8 cellular contexts compared by ENCODE assay signal in genomic region chr12:124940143-124940392, GRCh38. TPM values are rescaled to one million over a fixed set of nuclear protein-coding genes. Genes with fewer than 3 reads are reported as not detected.
DNase-seq lines count a peak whose midpoint lies in the region; ATAC-seq and TF ChIP-seq lines count a peak whose summit lies in the region.

No MANE protein-coding gene starts in this region.

- peak overlapping the region; percentile 52 for H3K4me3 ChIP-seq in A673 (ENCODE audit: low read depth, low read length, poor library complexity, severe bottlenecking)
- H3K4me3 ChIP-seq in HEK293 (ENCODE audit: low read depth, low read length), result peak overlapping the region; percentile 34
- H3K4me3 ChIP-seq in right lobe of liver, result peak overlapping the region; percentile 26 to 43 (median 39)

- H3K27me3 Mint-ChIP-seq in WTC11 (ENCODE audit: low read depth) (no peaks in the 10 kb centered on the region), osteocyte (ENCODE audit: unreplicated experiment) (no peaks in the 10 kb centered on the region)

- CTCF ChIA-PET in A673 (lab: Charles Lee) (interaction anchor here (0.6 to 2.1 kb wide), 3 partner anchors 11 to 33 kb away, joined by 3 to 25 read pairs (median 6); no protein-coding TSS in a partner anchor), HEK293 (lab: Yijun Ruan, JAX) (interaction anchor here (0.6 to 5.9 kb wide), 27 partner anchors 9 to 314 kb away, joined by 3 to 48 read pairs (median 6); partner anchors contain the start of genes BRI3BP and UBC), WTC11 (lab: Charles Lee) (interaction anchor here (0.6 to 2.3 kb wide), 31 partner anchors 9 to 249 kb away, joined by 3 to 53 read pairs (median 5); partner anchors contain the start of genes AACS, BRI3BP and UBC)

- H3K4me1 ChIP-seq in A673 (ENCODE audit: insufficient read depth, low read length, poor library complexity, severe bottlenecking) (peaks cover 19% of the 10 kb centered on the region), HEK293 (ENCODE audit: control insufficient read depth, insufficient read depth, low read length) (peaks cover 4% of the 10 kb centered on the region), right lobe of liver (peaks cover 0 to 25% (median 6%) of the 10 kb centered on the region in 4 donors)

- H3K4me3 Mint-ChIP-seq in WTC11 (no peak overlapping the region), osteocyte (ENCODE audit: unreplicated experiment) (no peak overlapping the region)

- intact Hi-C loops in A673 (cut with micrococcal nuclease; ENCODE audit: unreplicated experiment), result loop anchor here (1.0 to 2.0 kb wide), 2 partner anchors 18 to 33 kb away; no protein-coding TSS in a partner anchor
- intact Hi-C loops in right lobe of liver (cut with DNase I), result no loop called here

- DNase-seq in A673 (ENCODE audit: low spot score) (no peak), WTC11 (ENCODE audit: low spot score) (no peak), right lobe of liver (no peak), SKM-1 (lab: John Stamatoyannopoulos, UW; ENCODE audit: unreplicated experiment) (no peak), SIG-M5 (lab: John Stamatoyannopoulos, UW) (no peak), GDM1 (lab: John Stamatoyannopoulos, UW) (no peak), osteocyte (ENCODE audit: extremely low spot score, unreplicated experiment) (no peak)

- POLR2A ChIA-PET in A673 (lab: Charles Lee; ENCODE audit: low non-redundant PET), result interaction anchor here (1.0 kb wide), 1 partner anchor 25 kb away, joined by 20 read pairs; no protein-coding TSS in a partner anchor
- POLR2A ChIA-PET in HEK293 (lab: Yijun Ruan, JAX), result interaction anchor here (0.8 to 6.1 kb wide), 16 partner anchors 9 to 1227 kb away, joined by 3 to 109 read pairs (median 6); partner anchors contain the start of genes AACS, ATP6V0A2, SCARB1 and UBC
- POLR2A ChIA-PET in WTC11 (lab: Charles Lee), result interaction anchor here (0.5 to 1.9 kb wide), 10 partner anchors 16 to 1484 kb away, joined by 3 to 10 read pairs (median 5); partner anchors contain the start of gene UBC

- ATAC-seq in WTC11, result no peak
- no peak for ATAC-seq in right lobe of liver

- peak overlapping the region; percentile 80 for H3K27ac ChIP-seq in A673 (ENCODE audit: low read depth, low read length, poor library complexity, severe bottlenecking)
- H3K27ac ChIP-seq in HEK293 (ENCODE audit: extremely low read depth, low read depth, low read length), result peak overlapping the region; percentile 72
- H3K27ac ChIP-seq in right lobe of liver, result peak overlapping the region; percentile 89 to 93 (median 92)

- no peak for TF ChIP-seq POLR2A in right lobe of liver (IDR thresholded peaks at IDR 0.05)

- H3K27ac Mint-ChIP-seq in WTC11 (no peak overlapping the region), osteocyte (ENCODE audit: unreplicated experiment) (no peak overlapping the region)

- no peaks in the 10 kb centered on the region for H3K9me3 Mint-ChIP-seq in WTC11
- H3K9me3 Mint-ChIP-seq in osteocyte (ENCODE audit: unreplicated experiment), result no peaks in the 10 kb centered on the region

- WGBS in right lobe of liver (ENCODE audit: insufficient coverage, low coverage, low lambda C conversion rate, missing lambda C conversion rate), result 2% methylated on average over 7 of the region's 8 CpGs

- TSS peak; percentile 100 for BruUV-seq in A673 (replicated peaks; lab: Mats Ljungman, UMichigan)

- H3K36me3 ChIP-seq in A673 (ENCODE audit: insufficient read depth, low read length, poor library complexity, severe bottlenecking) (no peaks in the 10 kb centered on the region), HEK293 (ENCODE audit: control insufficient read depth in 2 of 2, insufficient read depth in 1 of 2, low read length in 2 of 2) (peaks cover 0 to 3% of the 10 kb centered on the region in 2 experiments; a peak in 1 of 3 replicates), right lobe of liver (no peaks in the 10 kb centered on the region)

- TF ChIP-seq CTCF in A673 (conservative IDR thresholded peaks at IDR 0.05; ENCODE audit: low read depth, low read length) (no peak), HEK293 (tag by site-specific recombination; IDR thresholded peaks at IDR 0.05) (no peak), WTC11 (IDR thresholded peaks at IDR 0.05) (no peak), right lobe of liver (IDR thresholded peaks at IDR 0.05) (no peak), osteocyte (IDR thresholded peaks at IDR 0.05) (no peak)

- no peaks in the 10 kb centered on the region for H3K9me3 ChIP-seq in A673 (ENCODE audit: low read depth, low read length, poor library complexity, severe bottlenecking)
- H3K9me3 ChIP-seq in HEK293 (ENCODE audit: control insufficient read depth, insufficient read depth, low read depth, low read length), result no peaks in the 10 kb centered on the region
- no peaks in the 10 kb centered on the region for H3K9me3 ChIP-seq in right lobe of liver

- H3K4me1 Mint-ChIP-seq in WTC11 (peaks cover 14% of the 10 kb centered on the region), osteocyte (ENCODE audit: unreplicated experiment) (peaks cover 17% of the 10 kb centered on the region)

- H3K27me3 ChIP-seq in A673 (replicated peaks; ENCODE audit: insufficient read depth, low read depth, low read length, poor library complexity), result no peaks in the 10 kb centered on the region
- H3K27me3 ChIP-seq in right lobe of liver, result no peaks in the 10 kb centered on the region

- H3K36me3 Mint-ChIP-seq in WTC11 (0 out of 2 replicates have a peak, but pooled peaks cover 2% of the 10 kb centered on the region), osteocyte (ENCODE audit: unreplicated experiment) (no peaks in the 10 kb centered on the region)

TF ChIP-seq in HEK293, 187 proteins besides CTCF, POLR2A, EP300 and RAD21 (continues in another document):
- TF ChIP-seq ZNF660 (tag by site-specific recombination; IDR thresholded peaks at IDR 0.05) (peak; percentile 23; the same call in 1 of the 2 replicates), PRDM10 (tag by site-specific recombination; IDR thresholded peaks at IDR 0.05) (peak; percentile 75)

TF ChIP-seq in WTC11, 78 proteins besides CTCF, POLR2A, EP300 and RAD21:
- TF ChIP-seq ZNF423 (CRISPR knock-in tag; IDR thresholded peaks at IDR 0.05), result no peak
- no peak for TF ChIP-seq NFATC4 (CRISPR knock-in tag; IDR thresholded peaks at IDR 0.05)
- no peak for TF ChIP-seq MLX (CRISPR knock-in tag; IDR thresholded peaks at IDR 0.05)
- no peak for TF ChIP-seq NFYB (CRISPR knock-in tag; conservative IDR thresholded peaks at IDR 0.05; ENCODE audit: low read depth)
- no peak for TF ChIP-seq E2F1 (CRISPR knock-in tag; IDR thresholded peaks at IDR 0.05)
- no peak for TF ChIP-seq MAX (CRISPR knock-in tag; IDR thresholded peaks at IDR 0.05)
- peak; percentile 24; the same call in 1 of the 2 replicates for TF ChIP-seq ZNF425 (CRISPR knock-in tag; conservative IDR thresholded peaks at IDR 0.05)

RNA-seq across cellular contexts. Expression of gene UBC, which starts 25.6 kb away (rescaled TPM):
- total RNA-seq in A673 (2021), result 965 and 1,053 TPM in 2 replicates
- total RNA-seq in WTC11 (2021), result 530 to 561 TPM (median 544 TPM) in 3 replicates
- 1,000 to 10,000 TPM in 1 of 6 experiments, 100 to 1,000 TPM in 5; 390 to 1,023 (median 604) TPM for total RNA-seq in right lobe of liver
- total RNA-seq in osteocyte, result 1,249 and 1,279 TPM in 2 replicates

RNA-seq across cellular contexts. Expression of gene DHX37, which starts 48.9 kb away (rescaled TPM):
- total RNA-seq in A673 (2021) (43.9 and 57.4 TPM in 2 replicates), WTC11 (2021) (31.7 to 40.5 TPM (median 33.0 TPM) in 3 replicates), right lobe of liver (1 to 10 TPM; 5.2 to 8.7 (median 7.1) TPM), osteocyte (17.8 and 18.8 TPM in 2 replicates)

RNA-seq across cellular contexts. Expression of gene BRI3BP, which starts 53.4 kb away (rescaled TPM):
- total RNA-seq in A673 (2021) (24.1 and 26.0 TPM in 2 replicates), WTC11 (2021) (11.5 to 11.9 TPM (median 11.8 TPM) in 3 replicates), right lobe of liver (10 to 100 TPM in 2 of 6 experiments, 1 to 10 TPM in 4; 4.7 to 11.4 (median 6.7) TPM), osteocyte (4.9 and 5.4 TPM in 2 replicates)
